In the genomic region with DNA sequence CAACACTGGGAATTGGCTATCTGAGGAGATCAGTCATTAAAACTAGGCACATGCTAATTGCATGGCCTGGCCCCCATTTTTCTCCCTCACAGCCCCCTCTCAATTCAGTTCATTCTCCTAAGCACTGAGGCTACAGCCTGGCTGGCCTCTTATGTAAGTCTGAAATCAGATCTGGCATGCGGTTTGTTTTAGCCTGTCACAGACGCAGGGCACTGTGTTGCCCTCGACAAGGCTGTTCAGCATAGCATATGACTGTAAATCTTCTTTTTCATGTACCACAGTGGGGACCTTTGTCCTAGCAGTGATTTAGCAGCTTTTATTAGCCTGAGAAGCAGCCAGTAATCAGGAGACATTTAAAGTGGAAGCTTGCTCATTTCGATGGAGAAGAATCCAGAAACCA, we compare ENCODE assay signal across 20 cellular contexts. TPM values are rescaled to one million over a fixed set of nuclear protein-coding genes. Genes with fewer than 3 reads are reported as not detected.
DNase-seq lines count a peak whose midpoint lies in the region; ATAC-seq and TF ChIP-seq lines count a peak whose summit lies in the region.
"Had no signal": no experiment of that assay in that cellular context is flagged by ENCODE, and none has a peak within 500 bp of the region (broad histone marks: within the 10 kb centered on the region; RNA-seq: fewer than 3 reads in every experiment).

No MANE protein-coding gene starts in this region.

- CTCF ChIA-PET in activated naive CD4-positive, alpha-beta T cell treated with anti-CD3 and anti-CD28 coated beads, Interleukin-2, amount 10 ng/mL, durations not matched to agents 7 days and 5 days (lab: Charles Lee), result no interaction called here

- peak; percentile 28 for DNase-seq in NCI-H2107 treated with DMSO at 0.1 percent for 48 hours (lab: John Stamatoyannopoulos, UW; ENCODE audit: unreplicated experiment)
- DNase-seq in body of pancreas, result peak; percentile 22 to 61 (median 40)
- DNase-seq in superior temporal gyrus (ENCODE audit: extremely low spot score), result peak; percentile 78
- DNase-seq in esophagus muscularis mucosa (ENCODE audit: extremely low spot score), result no peak
- no peak for DNase-seq in activated naive CD4-positive, alpha-beta T cell treated with anti-CD3 and anti-CD28 coated beads, Interleukin-2, amount 10 ng/mL, durations not matched to agents 7 days and 5 days
- DNase-seq in RKO (ENCODE audit: low spot score), result no peak
- DNase-seq: activated CD4-positive, alpha-beta T cell treated with anti-CD3 and anti-CD28 coated beads, Interleukin-2, amount 10 ng/mL, durations not matched to agents 7 days and 5 days; activated T-cell treated with anti-CD3 and anti-CD28 coated beads, Interleukin-2, amount 50 U/mL, for 1 hour; BE2C; GOT3; Karpas-422; naive thymus-derived CD8-positive, alpha-beta T cell; NCI-H1436; NCI-H510A treated with DMSO at 0.1 percent for 48 hours; stimulated activated CD4-positive, alpha-beta T cell treated with anti-CD3 and anti-CD28 coated beads, Interleukin-1b, Interleukin-23, amount 100 ng/mL, for 48 hours had no signal

- TF ChIP-seq CTCF in body of pancreas (IDR thresholded peaks at IDR 0.05) (no peak), esophagus muscularis mucosa (IDR thresholded peaks at IDR 0.05) (no peak)

- H3K27ac ChIP-seq in body of pancreas (peak overlapping the region in 2 of 4 donors; percentile 27 to 32), layer of hippocampus (ENCODE audit: low read depth, low read length) (peak overlapping the region; percentile 43), esophagus muscularis mucosa (replicated peaks in 1 of 4) (no peak overlapping the region)
- H3K27ac ChIP-seq: thoracic aorta had no signal

- 18 to 25% methylated on average over 4 of the region's 4 CpGs for WGBS in body of pancreas, 2 donors
- 42% methylated on average over 4 of the region's 4 CpGs for WGBS in esophagus muscularis mucosa

- no peaks in the 10 kb centered on the region for H3K4me1 Mint-ChIP-seq in activated naive CD4-positive, alpha-beta T cell treated with anti-CD3 and anti-CD28 coated beads, Interleukin-2, amount 10 ng/mL, durations not matched to agents 7 days and 5 days
- H3K4me1 Mint-ChIP-seq: activated CD4-positive, alpha-beta T cell treated with anti-CD3 and anti-CD28 coated beads, Interleukin-2, amount 10 ng/mL, durations not matched to agents 7 days and 5 days; central memory CD8-positive, alpha-beta T cell had no signal

- intact Hi-C loops in body of pancreas (cut with DNase I), result no loop called here
- intact Hi-C loops in esophagus muscularis mucosa (cut with DNase I), result no loop called here

- H3K27me3 ChIP-seq in body of pancreas, result no peaks in the 10 kb centered on the region
- H3K27me3 ChIP-seq in layer of hippocampus (ENCODE audit: control insufficient read depth, insufficient read depth, low read length), result no peaks in the 10 kb centered on the region
- peaks cover 0 to 5% (median 0%) of the 10 kb centered on the region in 4 donors for H3K27me3 ChIP-seq in esophagus muscularis mucosa
- H3K27me3 ChIP-seq: BE2C had no signal

- ATAC-seq in body of pancreas, result peak; percentile 74
- ATAC-seq: activated naive CD4-positive, alpha-beta T cell treated with anti-CD3 and anti-CD28 coated beads, Interleukin-2, amount 50 U/mL, for 72 hours; naive thymus-derived CD8-positive, alpha-beta T cell had no signal

- no peak for TF ChIP-seq EP300 in esophagus muscularis mucosa (IDR thresholded peaks at IDR 0.05)

- H3K36me3 ChIP-seq in body of pancreas (replicated peaks in 1 of 2; ENCODE audit: insufficient read depth in 1 of 2, low read depth in 2 of 2) (no peaks in the 10 kb centered on the region), esophagus muscularis mucosa (no peaks in the 10 kb centered on the region)
- H3K36me3 ChIP-seq: BE2C, thoracic aorta had no signal

- H3K4me3 Mint-ChIP-seq in activated naive CD4-positive, alpha-beta T cell treated with anti-CD3 and anti-CD28 coated beads, Interleukin-2, amount 10 ng/mL, durations not matched to agents 7 days and 5 days, result no peak overlapping the region
- H3K4me3 Mint-ChIP-seq: activated CD4-positive, alpha-beta T cell treated with anti-CD3 and anti-CD28 coated beads, Interleukin-2, amount 10 ng/mL, durations not matched to agents 7 days and 5 days; central memory CD8-positive, alpha-beta T cell; naive thymus-derived CD8-positive, alpha-beta T cell had no signal

- H3K4me3 ChIP-seq in body of pancreas (no peak overlapping the region), esophagus muscularis mucosa (no peak overlapping the region)
- H3K4me3 ChIP-seq: thoracic aorta had no signal

- H3K27ac Mint-ChIP-seq in activated naive CD4-positive, alpha-beta T cell treated with anti-CD3 and anti-CD28 coated beads, Interleukin-2, amount 10 ng/mL, durations not matched to agents 7 days and 5 days, result no peak overlapping the region
- H3K27ac Mint-ChIP-seq: activated CD4-positive, alpha-beta T cell treated with anti-CD3 and anti-CD28 coated beads, Interleukin-2, amount 10 ng/mL, durations not matched to agents 7 days and 5 days; activated naive CD4-positive, alpha-beta T cell treated with anti-CD3 and anti-CD28 coated beads, Interleukin-2, amount 50 U/mL, for 72 hours; naive thymus-derived CD8-positive, alpha-beta T cell had no signal

- H3K9me3 ChIP-seq in body of pancreas, result no peaks in the 10 kb centered on the region
- no peaks in the 10 kb centered on the region for H3K9me3 ChIP-seq in esophagus muscularis mucosa
- H3K9me3 ChIP-seq: BE2C, thoracic aorta had no signal

- H3K36me3 Mint-ChIP-seq in activated naive CD4-positive, alpha-beta T cell treated with anti-CD3 and anti-CD28 coated beads, Interleukin-2, amount 10 ng/mL, durations not matched to agents 7 days and 5 days, result no peaks in the 10 kb centered on the region
- H3K36me3 Mint-ChIP-seq: activated naive CD4-positive, alpha-beta T cell treated with anti-CD3 and anti-CD28 coated beads, Interleukin-2, amount 50 U/mL, for 72 hours; naive thymus-derived CD8-positive, alpha-beta T cell had no signal

- H3K27me3 Mint-ChIP-seq in activated naive CD4-positive, alpha-beta T cell treated with anti-CD3 and anti-CD28 coated beads, Interleukin-2, amount 10 ng/mL, durations not matched to agents 7 days and 5 days, result no peaks in the 10 kb centered on the region
- H3K27me3 Mint-ChIP-seq: activated CD4-positive, alpha-beta T cell treated with anti-CD3 and anti-CD28 coated beads, Interleukin-2, amount 10 ng/mL, durations not matched to agents 7 days and 5 days; central memory CD8-positive, alpha-beta T cell had no signal

- TF ChIP-seq POLR2A in body of pancreas (IDR thresholded peaks at IDR 0.05) (no peak), esophagus muscularis mucosa (IDR thresholded peaks at IDR 0.05; ENCODE audit: low read depth) (no peak)

- H3K4me1 ChIP-seq in body of pancreas (peaks cover 4% of the 10 kb centered on the region), esophagus muscularis mucosa (no peaks in the 10 kb centered on the region)
- H3K4me1 ChIP-seq: BE2C had no signal

- no peaks in the 10 kb centered on the region for H3K9me3 Mint-ChIP-seq in activated naive CD4-positive, alpha-beta T cell treated with anti-CD3 and anti-CD28 coated beads, Interleukin-2, amount 10 ng/mL, durations not matched to agents 7 days and 5 days
- H3K9me3 Mint-ChIP-seq: activated CD4-positive, alpha-beta T cell treated with anti-CD3 and anti-CD28 coated beads, Interleukin-2, amount 10 ng/mL, durations not matched to agents 7 days and 5 days; central memory CD8-positive, alpha-beta T cell; naive thymus-derived CD8-positive, alpha-beta T cell had no signal

RNA-seq across cellular contexts. Expression of a gene that starts 57.9 kb away (rescaled TPM):
- 1 to 10 TPM in 1 of 2 donors, under 1 TPM in 1; 0.78 to 1.3 TPM for total RNA-seq in body of pancreas
- under 1 TPM; under 0.01 to 0.66 (median 0.49) TPM for total RNA-seq in esophagus muscularis mucosa
- total RNA-seq: activated CD4-positive, alpha-beta T cell treated with anti-CD3 and anti-CD28 coated beads, Interleukin-2, amount 10 ng/mL, durations not matched to agents 7 days and 5 days; activated naive CD4-positive, alpha-beta T cell treated with anti-CD3 and anti-CD28 coated beads, Interleukin-2, amount 50 U/mL, for 72 hours; lung microvascular endothelial cell; naive thymus-derived CD8-positive, alpha-beta T cell had no signal

Comparison
In these comparisons a context has a peak if more than half of its experiments do, and no peak if none do; other contexts are left out.
1. DNase-seq: peak in NCI-H2107 treated with DMSO at 0.1 percent for 48 hours (single experiment), body of pancreas (4 of 4) and superior temporal gyrus (single experiment); none in esophagus muscularis mucosa (single experiment), activated naive CD4-positive, alpha-beta T cell treated with anti-CD3 and anti-CD28 coated beads, Interleukin-2, amount 10 ng/mL, durations not matched to agents 7 days and 5 days (single experiment) and RKO (single experiment).